Comparison of ENCODE assay signal across 8 cellular contexts in the genomic region with DNA sequence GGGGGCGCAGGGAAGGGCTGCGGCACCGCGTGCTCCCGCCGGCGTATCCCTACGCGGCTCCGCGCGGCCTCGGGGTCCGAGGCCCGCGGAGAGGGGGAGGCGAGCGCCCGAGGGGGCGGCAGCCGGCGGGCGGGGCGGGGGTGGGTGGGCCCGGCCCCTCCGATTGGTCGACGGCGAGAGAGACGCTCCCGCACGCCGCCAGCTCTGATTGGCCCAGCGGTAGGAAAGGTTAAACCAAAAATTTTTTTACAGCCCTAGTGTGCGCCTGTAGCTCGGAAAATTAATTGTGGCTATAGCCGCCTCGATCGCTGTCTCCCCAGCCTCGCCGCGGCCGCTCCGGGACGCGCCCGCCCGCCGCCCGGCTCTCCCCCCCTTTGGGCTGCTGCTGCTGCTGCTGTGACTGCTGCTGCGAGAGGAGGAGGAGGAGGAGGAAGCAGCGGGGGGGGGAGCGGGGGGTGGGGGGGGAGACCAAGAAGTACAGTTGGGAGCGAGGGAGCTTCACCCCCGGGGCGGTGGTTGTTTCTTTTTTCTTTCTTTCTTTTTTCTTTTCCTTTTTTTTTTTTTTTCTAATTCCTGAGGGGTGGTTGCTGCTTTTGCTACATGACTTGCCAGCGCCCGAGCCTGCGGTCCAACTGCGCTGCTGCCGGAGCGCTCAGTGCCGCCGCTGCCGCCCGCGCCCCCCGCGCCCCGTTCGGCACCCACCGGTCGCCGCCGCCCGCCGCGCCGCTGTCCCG. TPM values are rescaled to one million over a fixed set of nuclear protein-coding genes. Genes with fewer than 3 reads are reported as not detected.
DNase-seq lines count a peak whose midpoint lies in the region; ATAC-seq and TF ChIP-seq lines count a peak whose summit lies in the region.

TSS of gene FOXG1 (plus strand) at position 283 of the 734 bp plus-strand sequence. CDS start 493 bp downstream, outside the sequence.

- H3K4me3 ChIP-seq in OCI-LY3 (ENCODE audit: low read length) = peak within 1 kb of the TSS; percentile 75
- peak within 1 kb of the TSS; percentile 41 for H3K4me3 ChIP-seq in fibroblast of pulmonary artery (replicated peaks; ENCODE audit: low read depth, low read length)
- peak within 1 kb of the TSS in 3 of 4 donors; percentile 27 to 38 (median 36) for H3K4me3 ChIP-seq in sigmoid colon

- intact Hi-C loops in CD14-positive monocyte (cut with micrococcal nuclease) = no loop called here
- intact Hi-C loops in sigmoid colon (cut with DNase I) = no loop called here

- no peak for DNase-seq in CD14-positive monocyte (ENCODE audit: low spot score)
- DNase-seq in HEK293T (ENCODE audit: extremely low spot score) = peak; percentile 83
- peak; percentile 55 for DNase-seq in fibroblast of pulmonary artery (ENCODE audit: low read depth)
- no peak for DNase-seq in sigmoid colon
- no peak for DNase-seq in activated effector memory CD4-positive, alpha-beta T cell treated with anti-CD3 and anti-CD28 coated beads, Interleukin-2, amount 50 U/mL, for 16 hours

- H3K4me3 Mint-ChIP-seq in CD14-positive monocyte = peak within 1 kb of the TSS; percentile 50 to 85

- no peaks in the 10 kb centered on the region for H3K79me2 ChIP-seq in OCI-LY3 (ENCODE audit: low read length)

- H3K4me2 ChIP-seq in OCI-LY3 (ENCODE audit: low read length) = peak within 1 kb of the TSS; percentile 74

- CTCF ChIA-PET in HEK293T (lab: Yijun Ruan, JAX) = interaction anchor here (0.8 to 0.9 kb wide), 2 partner anchors 8 to 9 kb away, joined by 3 to 4 read pairs; no protein-coding TSS in a partner anchor

- peak within 1 kb of the TSS; percentile 70 for H3K9ac ChIP-seq in OCI-LY3 (ENCODE audit: low read length)

- peaks cover 14% of the 10 kb centered on the region for H3K4me1 Mint-ChIP-seq in CD14-positive monocyte

- peaks cover 5 to 41% (median 36%) of the 10 kb centered on the region in 7 donors for H3K9me3 Mint-ChIP-seq in CD14-positive monocyte

- TF ChIP-seq CTCF in CD14-positive monocyte (IDR thresholded peaks at IDR 0.05) (no peak), OCI-LY3 (IDR thresholded peaks at IDR 0.05; ENCODE audit: low read depth, low read length) (no peak), fibroblast of pulmonary artery (IDR thresholded peaks at IDR 0.05; ENCODE audit: low read length, missing control alignments) (no peak), sigmoid colon (IDR thresholded peaks at IDR 0.05) (no peak)

- H3K27ac Mint-ChIP-seq in CD14-positive monocyte = peak within 1 kb of the TSS in 1 of 7 donors; percentile 44

- ATAC-seq in GM21825 (IDR thresholded peaks at IDR 0.05; ENCODE audit: unreplicated experiment) (no peak), HG03159 (IDR thresholded peaks at IDR 0.05; ENCODE audit: unreplicated experiment) (no peak)

- H4K20me1 ChIP-seq in OCI-LY3 (ENCODE audit: insufficient read depth, low read length) = no peaks in the 10 kb centered on the region

- POLR2A ChIA-PET in HEK293T (lab: Yijun Ruan, JAX) = interaction anchor here (0.6 to 1.7 kb wide), 9 partner anchors 8 to 751 kb away, joined by 3 to 5 read pairs (median 3); no protein-coding TSS in a partner anchor

- H3K4me1 ChIP-seq in OCI-LY3 (ENCODE audit: low read length) (no peaks in the 10 kb centered on the region), sigmoid colon (peaks cover 0 to 19% (median 17%) of the 10 kb centered on the region in 4 donors)

- peaks cover 77 to 87% (median 87%) of the 10 kb centered on the region in 3 donors for H3K27me3 Mint-ChIP-seq in CD14-positive monocyte (ENCODE audit: low read depth in 3 of 3)

- H3K36me3 ChIP-seq in OCI-LY3 (replicated peaks; ENCODE audit: low read depth, low read length) = peaks cover 4% of the 10 kb centered on the region
- no peaks in the 10 kb centered on the region for H3K36me3 ChIP-seq in sigmoid colon

- no peaks in the 10 kb centered on the region for H3K27me3 ChIP-seq in OCI-LY3 (ENCODE audit: low read depth, low read length)
- peaks cover 48 to 100% (median 95%) of the 10 kb centered on the region in 3 donors for H3K27me3 ChIP-seq in sigmoid colon

- WGBS in sigmoid colon, 2 donors = 4 to 8% methylated on average over 79 to 80 of the region's 80 CpGs

- H3K27ac ChIP-seq in OCI-LY3 (ENCODE audit: low read length) = peak within 1 kb of the TSS; percentile 26; the same call in 1 of the 2 replicates
- peak within 1 kb of the TSS in 1 of 4 donors; percentile 64 for H3K27ac ChIP-seq in sigmoid colon

- H2AFZ ChIP-seq in OCI-LY3 (ENCODE audit: low read depth, low read length) = peak within 1 kb of the TSS; percentile 84

- H3K36me3 Mint-ChIP-seq in CD14-positive monocyte = peaks cover 3 to 10% of the 10 kb centered on the region in 2 donors

- no peaks in the 10 kb centered on the region for H3K9me3 ChIP-seq in OCI-LY3 (ENCODE audit: insufficient read depth, low read length)
- peaks cover 0 to 4% (median 0%) of the 10 kb centered on the region in 4 donors for H3K9me3 ChIP-seq in sigmoid colon

- TF ChIP-seq EP300 in sigmoid colon (IDR thresholded peaks at IDR 0.05) = no peak

- no peak for TF ChIP-seq POLR2A in sigmoid colon (IDR thresholded peaks at IDR 0.05)

TF ChIP-seq in HEK293T, 16 proteins besides CTCF, POLR2A, EP300 and RAD21:
- TF ChIP-seq L3MBTL2 (conservative IDR thresholded peaks at IDR 0.05) = no peak
- TF ChIP-seq ARNT (IDR thresholded peaks at IDR 0.05) = no peak
- TF ChIP-seq SP1 (IDR thresholded peaks at IDR 0.05) = no peak
- no peak for TF ChIP-seq FOXK2 (IDR thresholded peaks at IDR 0.05)
- no peak for TF ChIP-seq HDGF (IDR thresholded peaks at IDR 0.05; ENCODE audit: borderline replicate concordance)
- no peak for TF ChIP-seq LEF1 (IDR thresholded peaks at IDR 0.05; ENCODE audit: borderline replicate concordance)
- no peak for TF ChIP-seq FOXA1 (IDR thresholded peaks at IDR 0.05)
- TF ChIP-seq NFRKB (IDR thresholded peaks at IDR 0.05) = no peak
- no peak for TF ChIP-seq ZNF384 (IDR thresholded peaks at IDR 0.05)
- no peak for TF ChIP-seq BHLHE40 (IDR thresholded peaks at IDR 0.05; ENCODE audit: borderline replicate concordance)

RNA-seq across cellular contexts. Expression of gene FOXG1, which starts in this region (rescaled TPM):
- polyA plus RNA-seq in CD14-positive monocyte (not detected), sigmoid colon (under 1 TPM in 1 of 3 donors, not detected in 2; 0.03 TPM)
- not detected for total RNA-seq in sigmoid colon

Comparison
In these comparisons a context has a peak if more than half of its experiments do, and no peak if none do; other contexts are left out.
1. DNase-seq: peak in HEK293T (single experiment) and fibroblast of pulmonary artery (single experiment); none in CD14-positive monocyte (single experiment), sigmoid colon (single experiment) and activated effector memory CD4-positive, alpha-beta T cell treated with anti-CD3 and anti-CD28 coated beads, Interleukin-2, amount 50 U/mL, for 16 hours (single experiment).
2. Peak in every context shown above with its lines, with median percentiles within 50 percentile points of each other: H3K4me3 ChIP-seq.